In the genomic region with DNA sequence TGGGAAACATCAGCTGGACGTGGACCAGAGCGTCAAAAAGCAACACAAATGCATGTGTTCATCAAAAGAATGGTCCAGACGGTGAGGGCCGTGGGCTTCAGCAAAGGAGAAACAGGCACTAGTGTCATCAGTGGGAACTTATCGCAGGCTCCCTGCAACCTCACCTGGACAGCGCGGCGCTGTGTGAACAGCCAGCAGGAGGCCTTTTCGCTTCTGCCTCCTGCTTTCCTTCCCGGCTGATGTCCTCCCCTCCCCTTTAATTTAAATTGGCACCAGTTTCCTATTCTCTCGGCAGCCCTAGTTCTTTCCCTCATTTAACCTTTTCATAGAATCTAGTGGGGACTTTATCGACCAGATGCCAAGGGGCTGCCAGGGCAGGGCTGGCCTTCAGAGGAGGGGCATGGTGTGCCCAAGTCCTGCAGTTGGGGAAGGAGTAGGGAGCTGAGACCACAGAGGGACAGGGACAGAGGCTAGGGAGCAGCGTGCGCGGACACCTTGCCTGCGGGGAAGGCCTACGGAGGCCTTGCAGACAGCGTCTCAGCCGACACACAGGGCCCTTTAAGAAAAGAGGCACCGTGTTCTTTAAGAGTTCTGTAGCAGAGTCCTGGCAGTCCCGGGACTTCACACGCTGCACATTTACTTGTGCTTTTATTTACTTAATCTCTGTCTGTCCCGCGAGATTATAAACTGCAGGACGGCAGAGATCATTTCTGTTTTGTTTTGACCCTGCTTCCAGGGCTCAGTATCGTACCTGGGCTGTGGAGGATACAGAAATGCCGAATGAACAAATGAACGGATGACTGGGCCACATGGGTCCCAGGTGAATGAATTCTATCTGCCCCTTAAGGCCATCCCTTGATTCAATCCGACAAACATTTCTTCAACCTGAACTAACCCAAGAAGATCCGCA, we compare ENCODE assay signal across 19 cellular contexts. TPM values are rescaled to one million over a fixed set of nuclear protein-coding genes. Genes with fewer than 3 reads are reported as not detected.
DNase-seq lines count a peak whose midpoint lies in the region; ATAC-seq and TF ChIP-seq lines count a peak whose summit lies in the region.
"Had no signal": no experiment of that assay in that cellular context is flagged by ENCODE, and none has a peak within 500 bp of the region (broad histone marks: within the 10 kb centered on the region; RNA-seq: fewer than 3 reads in every experiment).

No MANE protein-coding gene starts in this region.

- no peak overlapping the region for H3K4me3 Mint-ChIP-seq in WTC11
- H3K4me3 Mint-ChIP-seq: activated naive CD8-positive, alpha-beta T cell treated with anti-CD3 and anti-CD28 coated beads for 36 hours; activated T-cell treated with anti-CD3 and anti-CD28 coated beads, Interleukin-2, amount 50 U/mL, for 72 hours; central memory CD8-positive, alpha-beta T cell; HFFc6; memory B cell; stimulated activated naive CD8-positive, alpha-beta T cell treated with anti-CD3 and anti-CD28 coated beads, Interleukin-15, amount 100 ng/mL, for 72 hours had no signal

- TF ChIP-seq CTCF in WTC11 (IDR thresholded peaks at IDR 0.05) (no peak), right atrium auricular region (IDR thresholded peaks at IDR 0.05) (no peak), osteoblast (IDR thresholded peaks at IDR 0.05; ENCODE audit: extremely low read depth, low read depth, low read length) (no peak)

- H3K27me3 ChIP-seq in right atrium auricular region (no peaks in the 10 kb centered on the region), osteoblast (ENCODE audit: insufficient read depth, low read length) (no peaks in the 10 kb centered on the region)
- H3K27me3 ChIP-seq: foreskin keratinocyte had no signal

- ATAC-seq in WTC11 (peak; percentile 86), HG03378 (IDR thresholded peaks at IDR 0.05; ENCODE audit: unreplicated experiment) (no peak)
- ATAC-seq: activated T-cell treated with anti-CD3 and anti-CD28 coated beads, Interleukin-2, amount 50 U/mL, for 72 hours; foreskin keratinocyte; stimulated activated naive CD8-positive, alpha-beta T cell treated with anti-CD3 and anti-CD28 coated beads, Interleukin-15, amount 100 ng/mL, for 72 hours had no signal

- H2AFZ ChIP-seq in osteoblast (ENCODE audit: low read length): peak overlapping the region; percentile 29

- POLR2A ChIA-PET in WTC11 (lab: Charles Lee): interaction anchor here (0.6 kb wide), 1 partner anchor 159 kb away, joined by 4 read pairs; no protein-coding TSS in a partner anchor

- H3K36me3 Mint-ChIP-seq in WTC11: no peaks in the 10 kb centered on the region; the same call in 1 of the 2 replicates
- H3K36me3 Mint-ChIP-seq: activated naive CD8-positive, alpha-beta T cell treated with anti-CD3 and anti-CD28 coated beads for 36 hours; memory B cell had no signal

- no peak overlapping the region for H3K4me2 ChIP-seq in osteoblast (ENCODE audit: insufficient read depth, low read length)

- H3K27ac ChIP-seq in right atrium auricular region: peak overlapping the region; percentile 35 to 49
- no peak overlapping the region for H3K27ac ChIP-seq in osteoblast (ENCODE audit: low read depth, low read length)
- H3K27ac ChIP-seq: foreskin keratinocyte had no signal

- CTCF ChIA-PET in WTC11 (lab: Charles Lee): no interaction called here

- no peaks in the 10 kb centered on the region for H3K79me2 ChIP-seq in osteoblast (ENCODE audit: insufficient read depth, low read length)

- peaks cover 38% of the 10 kb centered on the region for H3K4me1 Mint-ChIP-seq in WTC11
- H3K4me1 Mint-ChIP-seq: activated naive CD8-positive, alpha-beta T cell treated with anti-CD3 and anti-CD28 coated beads for 36 hours; central memory CD8-positive, alpha-beta T cell; memory B cell; stimulated activated naive CD8-positive, alpha-beta T cell treated with anti-CD3 and anti-CD28 coated beads, Interleukin-15, amount 100 ng/mL, for 72 hours had no signal

- H3K4me1 ChIP-seq in right atrium auricular region (peaks cover 0 to 15% of the 10 kb centered on the region in 2 donors), osteoblast (ENCODE audit: insufficient read depth, low read length) (no peaks in the 10 kb centered on the region)

- H3K27me3 Mint-ChIP-seq in WTC11 (ENCODE audit: low read depth): no peaks in the 10 kb centered on the region
- H3K27me3 Mint-ChIP-seq: central memory CD8-positive, alpha-beta T cell; stimulated activated naive CD8-positive, alpha-beta T cell treated with anti-CD3 and anti-CD28 coated beads, Interleukin-15, amount 100 ng/mL, for 72 hours had no signal

- peaks cover 9% of the 10 kb centered on the region; the same call in 1 of the 2 replicates for H3K9me3 Mint-ChIP-seq in WTC11
- H3K9me3 Mint-ChIP-seq: activated naive CD8-positive, alpha-beta T cell treated with anti-CD3 and anti-CD28 coated beads for 36 hours; activated T-cell treated with anti-CD3 and anti-CD28 coated beads, Interleukin-2, amount 50 U/mL, for 72 hours; central memory CD8-positive, alpha-beta T cell; HFFc6; memory B cell had no signal

- H3K9me3 ChIP-seq in right atrium auricular region (no peaks in the 10 kb centered on the region), osteoblast (ENCODE audit: low read depth, low read length) (no peaks in the 10 kb centered on the region)

- no peaks in the 10 kb centered on the region for H3K36me3 ChIP-seq in right atrium auricular region
- H3K36me3 ChIP-seq in osteoblast (ENCODE audit: insufficient read depth, low read length): no peaks in the 10 kb centered on the region

- DNase-seq in ELF-1 (ENCODE audit: low read depth, low spot score) (peak; percentile 78), WTC11 (ENCODE audit: low spot score) (no peak), right atrium auricular region (ENCODE audit: low spot score) (no peak), osteoblast (ENCODE audit: insufficient read length, low spot score, missing footprints) (no peak), COLO668 (lab: John Stamatoyannopoulos, UW; ENCODE audit: unreplicated experiment) (no peak)
- DNase-seq in stimulated activated naive CD4-positive, alpha-beta T cell (lab: John Stamatoyannopoulos, UW): no peak
- DNase-seq in activated CD8-positive, alpha-beta memory T cell treated with anti-CD3 and anti-CD28 coated beads, Interleukin-2, amount 50 U/mL, for 4 hours: no peak
- DNase-seq: activated CD4-positive, alpha-beta T cell treated with anti-CD3 and anti-CD28 coated beads, Interleukin-2, amount 50 U/mL, for 4 hours; activated naive CD8-positive, alpha-beta T cell treated with anti-CD3 and anti-CD28 coated beads for 36 hours; activated T-cell treated with anti-CD3 and anti-CD28 coated beads, Interleukin-2, amount 50 U/mL, for 72 hours; foreskin keratinocyte; GF-D8; HFFc6; NCI-H1092 treated with DMSO at 0.1 percent for 48 hours; occipital lobe; stimulated activated naive CD8-positive, alpha-beta T cell treated with anti-CD3 and anti-CD28 coated beads, Interleukin-15, amount 100 ng/mL, for 72 hours had no signal

- H3K4me3 ChIP-seq in right atrium auricular region: no peak overlapping the region
- no peak overlapping the region for H3K4me3 ChIP-seq in osteoblast (ENCODE audit: insufficient read depth, low read length)

- H4K20me1 ChIP-seq in osteoblast (ENCODE audit: insufficient read depth, low read length): no peaks in the 10 kb centered on the region

- peak overlapping the region; percentile 89 for H3K27ac Mint-ChIP-seq in WTC11
- H3K27ac Mint-ChIP-seq: activated naive CD8-positive, alpha-beta T cell treated with anti-CD3 and anti-CD28 coated beads for 36 hours; activated T-cell treated with anti-CD3 and anti-CD28 coated beads, Interleukin-2, amount 50 U/mL, for 72 hours; HFFc6; memory B cell; stimulated activated naive CD8-positive, alpha-beta T cell treated with anti-CD3 and anti-CD28 coated beads, Interleukin-15, amount 100 ng/mL, for 72 hours had no signal

TF ChIP-seq in WTC11, 78 proteins besides CTCF, POLR2A, EP300 and RAD21:
- TF ChIP-seq, protein P1, sequence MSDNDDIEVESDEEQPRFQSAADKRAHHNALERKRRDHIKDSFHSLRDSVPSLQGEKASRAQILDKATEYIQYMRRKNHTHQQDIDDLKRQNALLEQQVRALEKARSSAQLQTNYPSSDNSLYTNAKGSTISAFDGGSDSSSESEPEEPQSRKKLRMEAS (CRISPR knock-in tag; IDR thresholded peaks at IDR 0.05): 0 out of 2 replicates have a peak, but pooled peaks have one; percentile 44
- no peak for TF ChIP-seq FOXK1 (CRISPR knock-in tag; IDR thresholded peaks at IDR 0.05)

RNA-seq across cellular contexts. Expression of a gene that starts 8.4 kb away (rescaled TPM):
- total RNA-seq in WTC11 (2021) (29.5 to 44.5 TPM (median 31.4 TPM) in 3 replicates), right atrium auricular region (100 to 1,000 TPM; 530 to 741 TPM), osteoblast (50.7 and 85.0 TPM in 2 replicates)
- total RNA-seq: activated naive CD8-positive, alpha-beta T cell treated with anti-CD3 and anti-CD28 coated beads for 36 hours had no signal
